In the genomic region with DNA sequence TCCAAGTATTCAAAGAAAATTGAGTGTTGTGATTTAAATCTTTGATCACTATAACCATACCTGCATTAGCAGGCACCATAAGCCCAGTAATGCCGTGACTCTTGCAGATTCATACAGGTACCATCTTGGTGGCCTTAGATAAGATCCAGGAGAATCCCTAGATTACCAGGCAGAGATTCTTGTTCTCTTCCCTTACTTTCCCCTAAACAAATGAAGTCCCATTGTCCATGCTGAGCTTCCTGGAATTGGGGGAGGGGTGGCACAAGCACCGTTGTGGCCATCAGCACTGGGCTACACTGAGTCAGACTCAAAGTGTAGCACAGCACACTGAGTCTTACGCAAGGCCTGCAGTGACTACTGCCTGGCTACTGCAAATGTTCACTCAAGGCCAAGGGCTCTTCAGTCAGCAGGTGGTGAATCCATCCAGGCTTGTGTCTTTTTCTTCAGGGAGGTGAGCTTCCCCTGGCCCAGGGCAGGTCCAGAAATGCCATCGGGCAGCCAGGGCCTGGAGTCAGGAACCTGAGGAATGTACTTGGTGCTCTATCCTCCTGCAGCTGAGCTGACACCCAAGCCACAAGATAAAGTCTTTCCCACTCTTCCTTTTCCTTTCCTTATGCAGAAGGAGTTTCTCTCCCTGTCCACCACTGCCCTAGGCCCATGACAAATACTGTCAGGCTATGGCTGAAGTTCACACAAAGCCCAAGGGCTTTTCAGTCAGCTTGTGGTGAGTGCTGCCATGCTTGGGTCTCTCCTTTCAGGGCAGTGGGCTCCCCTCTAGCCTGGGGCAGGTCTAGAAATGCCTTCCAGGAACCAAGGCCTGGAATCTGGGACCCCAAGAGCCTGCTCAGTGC, we compare ENCODE assay signal across 1 cellular context.
TF ChIP-seq lines count a peak whose summit lies in the region.

No MANE protein-coding gene starts in this region.

TF ChIP-seq in H1, 55 proteins besides CTCF, POLR2A, EP300 and RAD21:
- no peak for TF ChIP-seq CHD2 (IDR thresholded peaks at IDR 0.05; ENCODE audit: low read length)
- TF ChIP-seq KDM1A (IDR thresholded peaks at IDR 0.05; ENCODE audit: borderline replicate concordance, low read length) = no peak
- TF ChIP-seq, protein P1, sequence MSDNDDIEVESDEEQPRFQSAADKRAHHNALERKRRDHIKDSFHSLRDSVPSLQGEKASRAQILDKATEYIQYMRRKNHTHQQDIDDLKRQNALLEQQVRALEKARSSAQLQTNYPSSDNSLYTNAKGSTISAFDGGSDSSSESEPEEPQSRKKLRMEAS (IDR thresholded peaks at IDR 0.05) = no peak
- no peak for TF ChIP-seq BCL11A (IDR thresholded peaks at IDR 0.05; ENCODE audit: low read depth in 2 of 2, low read length in 2 of 2)
- TF ChIP-seq NANOG (IDR thresholded peaks at IDR 0.05; ENCODE audit: insufficient read depth, low read depth, low read length, poor library complexity, severe bottlenecking) = no peak
- TF ChIP-seq SAP30 (IDR thresholded peaks at IDR 0.05; ENCODE audit: insufficient read depth, insufficient replicate concordance, low read length) = no peak
- TF ChIP-seq ASH2L (IDR thresholded peaks at IDR 0.05; ENCODE audit: low read length) = no peak
- TF ChIP-seq GABPA (IDR thresholded peaks at IDR 0.05; ENCODE audit: borderline replicate concordance, insufficient read depth, low read length) = no peak
- no peak for TF ChIP-seq YY1 (IDR thresholded peaks at IDR 0.05; ENCODE audit: low read depth, low read length)
- TF ChIP-seq CEBPB (IDR thresholded peaks at IDR 0.05; ENCODE audit: low read depth, low read length) = no peak
- no peak for TF ChIP-seq SIRT6 (IDR thresholded peaks at IDR 0.05; ENCODE audit: low read length)
- no peak for TF ChIP-seq CTBP2 (IDR thresholded peaks at IDR 0.05; ENCODE audit: borderline replicate concordance, insufficient read depth, insufficient read length, low read length)
- TF ChIP-seq, protein P2, sequence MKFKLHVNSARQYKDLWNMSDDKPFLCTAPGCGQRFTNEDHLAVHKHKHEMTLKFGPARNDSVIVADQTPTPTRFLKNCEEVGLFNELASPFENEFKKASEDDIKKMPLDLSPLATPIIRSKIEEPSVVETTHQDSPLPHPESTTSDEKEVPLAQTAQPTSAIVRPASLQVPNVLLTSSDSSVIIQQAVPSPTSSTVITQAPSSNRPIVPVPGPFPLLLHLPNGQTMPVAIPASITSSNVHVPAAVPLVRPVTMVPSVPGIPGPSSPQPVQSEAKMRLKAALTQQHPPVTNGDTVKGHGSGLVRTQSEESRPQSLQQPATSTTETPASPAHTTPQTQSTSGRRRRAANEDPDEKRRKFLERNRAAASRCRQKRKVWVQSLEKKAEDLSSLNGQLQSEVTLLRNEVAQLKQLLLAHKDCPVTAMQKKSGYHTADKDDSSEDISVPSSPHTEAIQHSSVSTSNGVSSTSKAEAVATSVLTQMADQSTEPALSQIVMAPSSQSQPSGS (IDR thresholded peaks at IDR 0.05; ENCODE audit: low read length) = no peak
- no peak for TF ChIP-seq NRF1 (IDR thresholded peaks at IDR 0.05; ENCODE audit: low read depth, low read length)
- TF ChIP-seq BRCA1 (IDR thresholded peaks at IDR 0.05; ENCODE audit: low read depth, low read length) = no peak
- TF ChIP-seq CREB1 (IDR thresholded peaks at IDR 0.05) = no peak
- no peak for TF ChIP-seq GTF2F1 (IDR thresholded peaks at IDR 0.05; ENCODE audit: borderline replicate concordance, low read depth, low read length)
- TF ChIP-seq HDAC2 (IDR thresholded peaks at IDR 0.05; ENCODE audit: borderline replicate concordance in 1 of 2, low read depth in 2 of 2, low read length in 2 of 2) = no peak
- TF ChIP-seq, protein P3, sequence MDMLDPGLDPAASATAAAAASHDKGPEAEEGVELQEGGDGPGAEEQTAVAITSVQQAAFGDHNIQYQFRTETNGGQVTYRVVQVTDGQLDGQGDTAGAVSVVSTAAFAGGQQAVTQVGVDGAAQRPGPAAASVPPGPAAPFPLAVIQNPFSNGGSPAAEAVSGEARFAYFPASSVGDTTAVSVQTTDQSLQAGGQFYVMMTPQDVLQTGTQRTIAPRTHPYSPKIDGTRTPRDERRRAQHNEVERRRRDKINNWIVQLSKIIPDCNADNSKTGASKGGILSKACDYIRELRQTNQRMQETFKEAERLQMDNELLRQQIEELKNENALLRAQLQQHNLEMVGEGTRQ (IDR thresholded peaks at IDR 0.05; ENCODE audit: low read length) = no peak
- TF ChIP-seq RBBP5 (IDR thresholded peaks at IDR 0.05; ENCODE audit: borderline replicate concordance, low read depth, low read length) = no peak
